ENCODE assay signal across 21 cellular contexts in the genomic region with DNA sequence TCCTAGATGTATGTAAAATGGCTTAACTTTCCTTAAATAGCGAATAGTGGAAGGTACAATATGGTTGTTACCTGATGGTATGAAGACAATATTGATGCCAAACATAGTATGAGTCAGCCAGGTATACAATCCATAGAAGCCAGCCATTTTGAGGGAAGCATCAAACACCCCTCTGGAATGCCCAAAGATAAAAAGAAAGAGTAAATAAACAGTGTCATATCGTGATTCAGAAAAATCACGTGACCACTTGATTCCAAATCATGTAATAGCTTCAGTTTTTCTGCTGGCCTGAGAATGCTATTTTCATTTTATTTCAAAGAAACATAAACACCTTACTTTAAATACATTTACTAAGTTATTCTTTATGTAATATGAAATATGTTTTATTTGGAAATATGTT.
"Had no signal": no experiment of that assay in that cellular context is flagged by ENCODE, and none has a peak within 500 bp of the region (broad histone marks: within the 10 kb centered on the region; RNA-seq: fewer than 3 reads in every experiment).

No MANE protein-coding gene starts in this region.

- H3K27ac ChIP-seq: hepatocyte, neural progenitor cell, sigmoid colon, vagina, WERI-Rb-1 had no signal

- DNase-seq: activated CD4-positive, alpha-beta T cell treated with anti-CD3 and anti-CD28 coated beads, Interleukin-2, amount 50 U/mL, for 1 hour; activated CD4-positive, CD25-positive, alpha-beta regulatory T cell treated with anti-CD3 and anti-CD28 coated beads, Interleukin-2, amount 50 U/mL, for 72 hours; activated CD8-positive, alpha-beta T cell treated with anti-CD3 and anti-CD28 coated beads, Interleukin-2, amount 10 ng/mL, durations not matched to agents 7 days and 5 days; activated gamma-delta T cell; cerebellar nuclear complex; endodermal cell; foreskin fibroblast; immature natural killer cell; left lung; mammary epithelial cell; naive thymus-derived CD8-positive, alpha-beta T cell; posterior cingulate gyrus; sigmoid colon; stimulated activated CD4-positive, alpha-beta T cell treated with anti-CD3 and anti-CD28 coated beads, Interleukin-2, amount 100 ng/mL, for 48 hours; stimulated activated CD8-positive, alpha-beta memory T cell treated with anti-CD3 and anti-CD28 coated beads, Interleukin-4, amount 100 ng/mL, for 48 hours; stimulated activated naive B cell treated with anti-CD40 and anti-IgM and Interleukin-4, amounts not matched to agents 10 μg/mL and 1 μg/mL and 100 μg/mL, for 72 hours; testis; WERI-Rb-1 had no signal
